In the genomic region with DNA sequence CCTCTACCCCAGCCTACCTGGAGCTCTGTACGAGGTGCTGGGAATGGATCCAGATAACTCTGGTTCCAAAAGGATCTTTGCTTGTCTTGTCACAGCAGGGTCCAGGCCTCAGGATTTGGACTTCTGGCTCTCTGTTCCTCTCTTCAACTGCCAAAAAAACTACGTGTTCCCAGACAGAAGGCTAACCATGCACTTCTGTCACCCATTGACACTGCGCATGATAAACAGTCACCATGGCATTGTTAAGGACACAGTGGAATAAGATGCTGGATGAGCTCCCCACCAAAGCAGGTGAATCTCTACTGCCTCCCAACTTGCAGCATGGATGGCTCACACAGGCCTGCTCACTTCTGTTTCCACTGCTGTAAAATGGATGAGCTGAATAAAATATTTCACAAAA, we compare ENCODE assay signal across 17 cellular contexts.
"Had no signal": no experiment of that assay in that cellular context is flagged by ENCODE, and none has a peak within 500 bp of the region (broad histone marks: within the 10 kb centered on the region; RNA-seq: fewer than 3 reads in every experiment).

No MANE protein-coding gene starts in this region.

- ATAC-seq: gastrocnemius medialis; mucosa of descending colon; naive thymus-derived CD8-positive, alpha-beta T cell; pancreas; right lobe of liver had no signal

- H3K4me3 ChIP-seq: esophagus muscularis mucosa, gastrocnemius medialis, mucosa of descending colon, pancreas, right lobe of liver, uterus had no signal

- H3K9me3 ChIP-seq: esophagus muscularis mucosa, gastrocnemius medialis, mucosa of descending colon, pancreas, right lobe of liver, uterus had no signal

- H3K27me3 ChIP-seq: esophagus muscularis mucosa, gastrocnemius medialis, pancreas, right lobe of liver, uterus had no signal

- H3K4me1 ChIP-seq: esophagus muscularis mucosa, gastrocnemius medialis, pancreas, right lobe of liver, uterus had no signal

- DNase-seq: caudate nucleus; effector memory CD4-positive, alpha-beta T cell; gastrocnemius medialis; immature natural killer cell; mammary epithelial cell; mucosa of descending colon; naive thymus-derived CD8-positive, alpha-beta T cell; nucleus accumbens; pancreas; right lobe of liver; stimulated activated CD4-positive, alpha-beta T cell treated with anti-CD3 and anti-CD28 coated beads, Interleukin-2, amount 100 ng/mL, for 24 hours; stimulated activated naive CD4-positive, alpha-beta T cell treated with Interleukin-2 at 50 U/mL for 16 hours; uterus had no signal

- H3K27me3 Mint-ChIP-seq: naive thymus-derived CD8-positive, alpha-beta T cell; progenitor cell of endocrine pancreas; type B pancreatic cell had no signal

- H3K27ac Mint-ChIP-seq: immature natural killer cell; naive thymus-derived CD8-positive, alpha-beta T cell; progenitor cell of endocrine pancreas; type B pancreatic cell had no signal

- H3K27ac ChIP-seq: epithelial cell of prostate, esophagus muscularis mucosa, gastrocnemius medialis, pancreas, right lobe of liver, uterus had no signal

- H3K9me3 Mint-ChIP-seq: type B pancreatic cell had no signal

- H3K36me3 Mint-ChIP-seq: immature natural killer cell; naive thymus-derived CD8-positive, alpha-beta T cell; type B pancreatic cell had no signal

- H3K4me3 Mint-ChIP-seq: immature natural killer cell; naive thymus-derived CD8-positive, alpha-beta T cell; type B pancreatic cell had no signal

- H3K36me3 ChIP-seq: esophagus muscularis mucosa, gastrocnemius medialis, pancreas, right lobe of liver, uterus had no signal

- H3K4me1 Mint-ChIP-seq: immature natural killer cell; naive thymus-derived CD8-positive, alpha-beta T cell had no signal
